24 cellular contexts compared by ENCODE assay signal in the genomic region with DNA sequence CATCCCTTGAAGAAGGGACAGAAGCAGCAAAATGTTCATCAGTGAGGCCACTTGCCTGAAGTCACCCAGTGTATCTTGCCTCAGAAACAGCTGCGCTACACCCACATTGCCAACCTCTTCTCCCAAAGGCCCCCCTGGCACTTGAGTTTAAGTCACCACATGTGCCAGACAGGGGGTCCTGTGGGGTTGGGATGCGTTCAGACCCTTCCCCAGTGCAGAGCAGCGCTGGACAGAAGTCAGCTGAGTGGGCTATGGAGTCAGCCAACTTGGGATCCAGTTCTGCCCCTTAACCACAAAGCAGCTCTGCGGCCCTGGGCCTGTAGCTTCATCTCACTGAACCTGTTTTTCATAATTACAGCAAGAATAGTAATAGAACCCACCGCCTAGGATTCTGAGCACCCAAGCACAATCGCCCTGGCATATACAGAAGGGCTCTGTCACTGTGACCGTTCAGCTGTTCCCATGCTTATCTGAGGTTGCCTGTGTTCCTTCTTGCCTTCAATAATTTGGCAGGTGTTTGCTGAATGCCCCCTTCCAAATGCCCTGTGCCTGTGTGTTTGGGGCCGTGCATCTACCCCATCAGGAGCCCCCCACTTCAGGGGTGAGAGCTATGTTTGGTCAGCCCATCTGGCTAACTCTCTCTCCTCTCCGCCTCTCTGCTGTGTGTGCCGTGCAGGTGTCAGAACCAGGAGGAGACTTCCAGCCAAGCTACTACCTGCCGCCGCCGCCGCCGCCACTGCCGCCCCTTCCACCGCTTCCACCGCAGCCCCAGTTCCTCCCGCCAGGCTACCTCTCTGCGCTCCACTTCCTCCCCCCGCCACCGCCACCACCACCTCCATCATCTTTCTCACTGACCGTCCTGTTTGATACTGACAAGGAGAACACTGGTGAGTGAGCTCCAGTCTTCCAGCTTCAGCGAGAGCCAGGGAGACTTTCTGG. TPM values are rescaled to one million over a fixed set of nuclear protein-coding genes. Genes with fewer than 3 reads are reported as not detected.
"Had no signal": no experiment of that assay in that cellular context is flagged by ENCODE, and none has a peak within 500 bp of the region (broad histone marks: within the 10 kb centered on the region; RNA-seq: fewer than 3 reads in every experiment).

No MANE protein-coding gene starts in this region.

- H3K9me3 Mint-ChIP-seq: activated CD4-positive, alpha-beta memory T cell treated with anti-CD3 and anti-CD28 coated beads, Interleukin-2, amount 10 ng/mL, durations not matched to agents 7 days and 5 days; activated CD4-positive, alpha-beta T cell treated with anti-CD3 and anti-CD28 coated beads, Interleukin-2, amount 10 ng/mL, durations not matched to agents 24 days and 14 days; activated T-cell treated with anti-CD3 and anti-CD28 coated beads, Interleukin-2, amount 50 U/mL, for 24 hours; activated T-helper 17 cell treated with anti-CD3 and anti-CD28 coated beads, Interleukin-2, amount 50 U/mL, for 72 hours; central memory CD8-positive, alpha-beta T cell; natural killer cell; stimulated activated naive CD8-positive, alpha-beta T cell treated with anti-CD3 and anti-CD28 coated beads, Interleukin-15, Interleukin-2, amounts not matched to agents 100 ng/mL and 50 ng/mL, for 24 hours had no signal

- H3K4me3 ChIP-seq: adrenal gland, ascending aorta, colonic mucosa, heart left ventricle, suprapubic skin, tibial nerve had no signal

- DNase-seq: activated CD4-positive, alpha-beta memory T cell treated with anti-CD3 and anti-CD28 coated beads, Interleukin-2, amount 10 ng/mL, durations not matched to agents 7 days and 5 days; activated CD4-positive, alpha-beta T cell treated with anti-CD3 and anti-CD28 coated beads, Interleukin-2, amount 10 ng/mL, durations not matched to agents 24 days and 14 days; activated T-cell treated with anti-CD3 and anti-CD28 coated beads, Interleukin-2, amount 50 U/mL, for 24 hours; colonic mucosa; heart left ventricle; left cardiac atrium; natural killer cell; right cardiac atrium; stimulated activated CD4-positive, alpha-beta T cell treated with anti-CD3 and anti-CD28 coated beads, Interleukin-4, amount 100 ng/mL, for 4 hours had no signal

- H3K36me3 Mint-ChIP-seq: activated naive CD8-positive, alpha-beta T cell; natural killer cell had no signal

- H3K27ac ChIP-seq: adrenal gland, ascending aorta, colonic mucosa, heart left ventricle, parathyroid adenoma, suprapubic skin, tibial nerve had no signal

- H3K9me3 ChIP-seq: adrenal gland, ascending aorta, colonic mucosa, heart left ventricle, suprapubic skin, tibial nerve had no signal

- H3K27ac Mint-ChIP-seq: activated CD4-positive, alpha-beta memory T cell treated with anti-CD3 and anti-CD28 coated beads, Interleukin-2, amount 10 ng/mL, durations not matched to agents 7 days and 5 days; activated naive CD8-positive, alpha-beta T cell; activated T-cell treated with anti-CD3 and anti-CD28 coated beads, Interleukin-2, amount 50 U/mL, for 24 hours; activated T-helper 17 cell treated with anti-CD3 and anti-CD28 coated beads, Interleukin-2, amount 50 U/mL, for 72 hours; natural killer cell; stimulated activated naive CD8-positive, alpha-beta T cell treated with anti-CD3 and anti-CD28 coated beads, Interleukin-15, Interleukin-2, amounts not matched to agents 100 ng/mL and 50 ng/mL, for 24 hours had no signal

- H3K4me3 Mint-ChIP-seq: activated CD4-positive, alpha-beta memory T cell treated with anti-CD3 and anti-CD28 coated beads, Interleukin-2, amount 10 ng/mL, durations not matched to agents 7 days and 5 days; activated CD4-positive, alpha-beta T cell treated with anti-CD3 and anti-CD28 coated beads, Interleukin-2, amount 10 ng/mL, durations not matched to agents 24 days and 14 days; activated naive CD8-positive, alpha-beta T cell; activated T-cell treated with anti-CD3 and anti-CD28 coated beads, Interleukin-2, amount 50 U/mL, for 24 hours; activated T-helper 17 cell treated with anti-CD3 and anti-CD28 coated beads, Interleukin-2, amount 50 U/mL, for 72 hours; central memory CD8-positive, alpha-beta T cell; natural killer cell; stimulated activated naive CD8-positive, alpha-beta T cell treated with anti-CD3 and anti-CD28 coated beads, Interleukin-15, Interleukin-2, amounts not matched to agents 100 ng/mL and 50 ng/mL, for 24 hours had no signal

- H2AFZ ChIP-seq: parathyroid adenoma had no signal

- H3K27me3 ChIP-seq: adrenal gland, ascending aorta, colonic mucosa, suprapubic skin, tibial nerve had no signal

- H3K27me3 Mint-ChIP-seq: activated CD4-positive, alpha-beta memory T cell treated with anti-CD3 and anti-CD28 coated beads, Interleukin-2, amount 10 ng/mL, durations not matched to agents 7 days and 5 days; activated CD4-positive, alpha-beta T cell treated with anti-CD3 and anti-CD28 coated beads, Interleukin-2, amount 10 ng/mL, durations not matched to agents 24 days and 14 days; activated naive CD8-positive, alpha-beta T cell; activated T-cell treated with anti-CD3 and anti-CD28 coated beads, Interleukin-2, amount 50 U/mL, for 24 hours; activated T-helper 17 cell treated with anti-CD3 and anti-CD28 coated beads, Interleukin-2, amount 50 U/mL, for 72 hours; central memory CD8-positive, alpha-beta T cell; stimulated activated naive CD8-positive, alpha-beta T cell treated with anti-CD3 and anti-CD28 coated beads, Interleukin-15, Interleukin-2, amounts not matched to agents 100 ng/mL and 50 ng/mL, for 24 hours had no signal

- H3K79me2 ChIP-seq: parathyroid adenoma had no signal

- H3K36me3 ChIP-seq: adrenal gland, ascending aorta, colonic mucosa, heart left ventricle, suprapubic skin, tibial nerve had no signal

- H3K9ac ChIP-seq: parathyroid adenoma had no signal

- H3K4me1 ChIP-seq: adrenal gland, ascending aorta, colonic mucosa, parathyroid adenoma, suprapubic skin, tibial nerve had no signal

- ATAC-seq: activated CD4-positive, CD25-positive, alpha-beta regulatory T cell treated with anti-CD3 and anti-CD28 coated beads, Interleukin-2, amount 50 U/mL, for 24 hours; activated T-helper 17 cell treated with anti-CD3 and anti-CD28 coated beads, Interleukin-2, amount 50 U/mL, for 72 hours; left cardiac atrium; natural killer cell; right cardiac atrium had no signal

- H3K4me1 Mint-ChIP-seq: activated CD4-positive, alpha-beta memory T cell treated with anti-CD3 and anti-CD28 coated beads, Interleukin-2, amount 10 ng/mL, durations not matched to agents 7 days and 5 days; activated CD4-positive, alpha-beta T cell treated with anti-CD3 and anti-CD28 coated beads, Interleukin-2, amount 10 ng/mL, durations not matched to agents 24 days and 14 days; activated T-helper 17 cell treated with anti-CD3 and anti-CD28 coated beads, Interleukin-2, amount 50 U/mL, for 72 hours; central memory CD8-positive, alpha-beta T cell; natural killer cell had no signal

RNA-seq across cellular contexts. Expression of a gene that starts 5.0 kb away (rescaled TPM):
- total RNA-seq: activated CD4-positive, alpha-beta memory T cell treated with anti-CD3 and anti-CD28 coated beads, Interleukin-2, amount 10 ng/mL, durations not matched to agents 7 days and 5 days; activated CD4-positive, alpha-beta T cell treated with anti-CD3 and anti-CD28 coated beads, Interleukin-2, amount 10 ng/mL, durations not matched to agents 24 days and 14 days; activated T-helper 17 cell treated with anti-CD3 and anti-CD28 coated beads, Interleukin-2, amount 50 U/mL, for 72 hours; adrenal gland; ascending aorta; colonic mucosa; epithelial cell of proximal tubule; fibroblast of villous mesenchyme; heart left ventricle; left cardiac atrium; lower leg skin; natural killer cell; pulmonary artery endothelial cell; right cardiac atrium; suprapubic skin; T-helper 2 cell treated with Interferon-gamma antibody and Interleukin-4, amounts not matched to agents 100 ng/mL and 5 ng/mL, for 36 hours; tibial nerve had no signal
